In genomic region chr6:162704001-162704400, GRCh38 we compare ENCODE assay signal across 19 cellular contexts. TPM values are rescaled to one million over a fixed set of nuclear protein-coding genes. Genes with fewer than 3 reads are reported as not detected.
DNase-seq lines count a peak whose midpoint lies in the region; ATAC-seq lines count a peak whose summit lies in the region.
"Had no signal": no experiment of that assay in that cellular context is flagged by ENCODE, and none has a peak within 500 bp of the region (broad histone marks: within the 10 kb centered on the region; RNA-seq: fewer than 3 reads in every experiment).

No MANE protein-coding gene starts in this region.

- no peaks in the 10 kb centered on the region for H3K27me3 Mint-ChIP-seq in activated T-helper 2 cell treated with anti-CD3 and anti-CD28 coated beads, Interferon-gamma antibody, Interleukin-2, Interleukin-4, amounts not matched to agents 10 μg/mL and 5 μg/mL and 100 μg/mL, durations not matched to agents 14 hours and 24 hours and 36 hours (ENCODE audit: low read depth)
- H3K27me3 Mint-ChIP-seq: CD8-positive, alpha-beta memory T cell had no signal

- peak; percentile 64 for DNase-seq in NCI-H1417 treated with DMSO at 0.1 percent for 48 hours (lab: John Stamatoyannopoulos, UW)
- peak; percentile 99 for DNase-seq in NCI-H69 (lab: John Stamatoyannopoulos, UW)
- DNase-seq in left kidney (ENCODE audit: low read depth, low spot score) = peak; percentile 27
- peak in 1 of 2 donors; percentile 49 for DNase-seq in aorta
- DNase-seq in DMS53 treated with DMSO at 0.1 percent for 48 hours (lab: John Stamatoyannopoulos, UW; ENCODE audit: unreplicated experiment) = no peak
- no peak for DNase-seq in Right ventricle myocardium superior
- DNase-seq in activated T-helper 2 cell treated with anti-CD3 and anti-CD28 coated beads, Interferon-gamma antibody, Interleukin-2, Interleukin-4, amounts not matched to agents 10 μg/mL and 5 μg/mL and 100 μg/mL, durations not matched to agents 14 hours and 24 hours and 36 hours (ENCODE audit: low spot score) = no peak
- DNase-seq: ACHN; BE2C; C1 segment of cervical spinal cord; Caco-2; CD4-positive, CD25-positive, alpha-beta regulatory T cell; CD8-positive, alpha-beta memory T cell; DMS79; GDM1; GOT3; H9; IMR-90 had no signal

- no peaks in the 10 kb centered on the region for H3K4me1 Mint-ChIP-seq in activated T-helper 2 cell treated with anti-CD3 and anti-CD28 coated beads, Interferon-gamma antibody, Interleukin-2, Interleukin-4, amounts not matched to agents 10 μg/mL and 5 μg/mL and 100 μg/mL, durations not matched to agents 14 hours and 24 hours and 36 hours (ENCODE audit: low read depth)
- H3K4me1 Mint-ChIP-seq: CD8-positive, alpha-beta memory T cell had no signal

- intact Hi-C loops in aorta (cut with DNase I) (no loop called here), Right ventricle myocardium superior (cut with DNase I) (no loop called here)
- intact Hi-C loops in activated T-helper 2 cell treated with anti-CD3 and anti-CD28 coated beads, Interferon-gamma antibody, Interleukin-2, Interleukin-4, amounts not matched to agents 10 μg/mL and 5 μg/mL and 100 μg/mL, durations not matched to agents 14 hours and 24 hours and 36 hours (cut with micrococcal nuclease) = no loop called here

- H3K36me3 Mint-ChIP-seq in activated T-helper 2 cell treated with anti-CD3 and anti-CD28 coated beads, Interferon-gamma antibody, Interleukin-2, Interleukin-4, amounts not matched to agents 10 μg/mL and 5 μg/mL and 100 μg/mL, durations not matched to agents 14 hours and 24 hours and 36 hours (ENCODE audit: low read depth) = no peaks in the 10 kb centered on the region
- H3K36me3 Mint-ChIP-seq: CD4-positive, CD25-positive, alpha-beta regulatory T cell; CD8-positive, alpha-beta memory T cell had no signal

- no peaks in the 10 kb centered on the region for H3K9me3 ChIP-seq in aorta (ENCODE audit: control insufficient read depth, low read length)
- H3K9me3 ChIP-seq: BE2C, Caco-2 had no signal

- no peaks in the 10 kb centered on the region for H3K4me1 ChIP-seq in aorta (ENCODE audit: control insufficient read depth in 1 of 2, insufficient read depth in 2 of 2, low read length in 2 of 2)
- H3K4me1 ChIP-seq: Caco-2 had no signal

- H3K27ac Mint-ChIP-seq in activated T-helper 2 cell treated with anti-CD3 and anti-CD28 coated beads, Interferon-gamma antibody, Interleukin-2, Interleukin-4, amounts not matched to agents 10 μg/mL and 5 μg/mL and 100 μg/mL, durations not matched to agents 14 hours and 24 hours and 36 hours = no peak overlapping the region
- H3K27ac Mint-ChIP-seq: CD4-positive, CD25-positive, alpha-beta regulatory T cell; H9 had no signal

- ATAC-seq in aorta (ENCODE audit: low FRiP score) = peak; percentile 22
- ATAC-seq in Right ventricle myocardium superior (ENCODE audit: poor library complexity) = no peak

- H3K9me3 Mint-ChIP-seq in activated T-helper 2 cell treated with anti-CD3 and anti-CD28 coated beads, Interferon-gamma antibody, Interleukin-2, Interleukin-4, amounts not matched to agents 10 μg/mL and 5 μg/mL and 100 μg/mL, durations not matched to agents 14 hours and 24 hours and 36 hours = no peaks in the 10 kb centered on the region
- H3K9me3 Mint-ChIP-seq: CD4-positive, CD25-positive, alpha-beta regulatory T cell had no signal

- no peaks in the 10 kb centered on the region for H3K27me3 ChIP-seq in aorta (ENCODE audit: control insufficient read depth in 1 of 2, insufficient read depth in 2 of 2, low read length in 1 of 2)
- H3K27me3 ChIP-seq: BE2C had no signal

- WGBS in aorta, 2 donors = 85 to 93% methylated on average over 4 of the region's 4 CpGs

- no peak overlapping the region for H3K4me3 ChIP-seq in aorta (ENCODE audit: low read length in 2 of 2)

- no peak overlapping the region for H3K4me3 Mint-ChIP-seq in activated T-helper 2 cell treated with anti-CD3 and anti-CD28 coated beads, Interferon-gamma antibody, Interleukin-2, Interleukin-4, amounts not matched to agents 10 μg/mL and 5 μg/mL and 100 μg/mL, durations not matched to agents 14 hours and 24 hours and 36 hours (ENCODE audit: low read depth)
- H3K4me3 Mint-ChIP-seq: CD4-positive, CD25-positive, alpha-beta regulatory T cell; CD8-positive, alpha-beta memory T cell; H9 had no signal

- no peak overlapping the region for H3K27ac ChIP-seq in aorta (ENCODE audit: low read depth in 1 of 2, low read length in 2 of 2)

- no peaks in the 10 kb centered on the region for H3K36me3 ChIP-seq in aorta (ENCODE audit: control insufficient read depth in 1 of 2, insufficient read depth in 2 of 2, low read length in 1 of 2)
- H3K36me3 ChIP-seq: BE2C had no signal

RNA-seq across cellular contexts. Expression of gene PRKN, which starts 23.6 kb away (rescaled TPM):
- 10 to 100 TPM in 1 of 2 donors, 1 to 10 TPM in 1; 9.0 to 17.3 TPM for total RNA-seq in aorta
- 1 to 10 TPM; 1.0 to 2.5 TPM for polyA plus RNA-seq in aorta
- 20.6 TPM for total RNA-seq in Right ventricle myocardium superior
- total RNA-seq in activated T-helper 2 cell treated with anti-CD3 and anti-CD28 coated beads, Interferon-gamma antibody, Interleukin-2, Interleukin-4, amounts not matched to agents 10 μg/mL and 5 μg/mL and 100 μg/mL, durations not matched to agents 14 hours and 24 hours and 36 hours = 0.51 TPM in 1 of 2 replicates, not detected in the other
- total RNA-seq: Daoy had no signal

RNA-seq across cellular contexts. Expression of gene PACRG, which starts 23.8 kb away (rescaled TPM):
- total RNA-seq in aorta (under 1 TPM; 0.26 to 0.54 TPM), Right ventricle myocardium superior (7.4 TPM)
- 1 to 10 TPM in 1 of 2 donors, not detected in 1; 2.7 TPM for polyA plus RNA-seq in aorta
- not detected in 2 replicates for total RNA-seq in activated T-helper 2 cell treated with anti-CD3 and anti-CD28 coated beads, Interferon-gamma antibody, Interleukin-2, Interleukin-4, amounts not matched to agents 10 μg/mL and 5 μg/mL and 100 μg/mL, durations not matched to agents 14 hours and 24 hours and 36 hours
- total RNA-seq: Caco-2; CD8-positive, alpha-beta memory T cell; Daoy; IMR-90 had no signal
- polyA plus RNA-seq: CD8-positive, alpha-beta memory T cell; IMR-90 had no signal

Comparison
In these comparisons a context has a peak if more than half of its experiments do, and no peak if none do; other contexts are left out.
1. DNase-seq: peak in NCI-H1417 treated with DMSO at 0.1 percent for 48 hours (single experiment), NCI-H69 (single experiment) and left kidney (single experiment); none in DMS53 treated with DMSO at 0.1 percent for 48 hours (single experiment), Right ventricle myocardium superior (single experiment) and activated T-helper 2 cell treated with anti-CD3 and anti-CD28 coated beads, Interferon-gamma antibody, Interleukin-2, Interleukin-4, amounts not matched to agents 10 μg/mL and 5 μg/mL and 100 μg/mL, durations not matched to agents 14 hours and 24 hours and 36 hours (single experiment).